Comparison of ENCODE assay signal across 16 cellular contexts in the genomic region with DNA sequence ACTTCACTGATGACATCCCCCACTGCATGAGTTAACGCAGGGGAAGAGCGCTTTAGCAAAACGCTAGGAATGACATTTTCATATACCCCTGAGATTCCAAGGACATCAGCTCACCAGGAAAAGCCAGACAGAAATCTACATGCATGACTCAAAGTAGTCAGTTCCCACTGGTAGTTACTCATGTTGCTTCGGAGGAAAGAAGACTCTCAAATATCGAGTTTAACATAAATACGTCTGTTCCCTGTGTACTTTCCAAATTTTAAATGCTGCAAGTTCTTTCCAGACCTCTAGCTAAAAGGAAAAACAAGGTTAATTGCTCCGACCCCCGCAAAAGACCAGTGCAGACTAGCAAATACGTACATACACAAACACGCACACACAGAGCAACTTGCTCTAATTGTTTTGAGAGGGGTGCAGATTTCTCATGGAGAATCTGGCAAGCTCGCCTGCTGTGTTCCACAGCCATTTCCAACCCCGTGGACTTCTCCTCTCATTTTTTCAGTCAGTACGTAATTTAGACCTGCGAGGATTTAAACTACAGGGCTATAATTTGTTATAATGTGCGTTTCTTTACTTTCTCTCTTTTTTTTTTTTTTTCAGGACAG.
DNase-seq lines count a peak whose midpoint lies in the region; FAIRE-seq and TF ChIP-seq lines count a peak whose summit lies in the region.
"Had no signal": no experiment of that assay in that cellular context is flagged by ENCODE, and none has a peak within 500 bp of the region (broad histone marks: within the 10 kb centered on the region; RNA-seq: fewer than 3 reads in every experiment).

No MANE protein-coding gene starts in this region.

- peaks cover 58% of the 10 kb centered on the region for H3K4me1 Mint-ChIP-seq in astrocyte (ENCODE audit: low read depth, unreplicated experiment)

- 55% methylated on average over 15 of the region's 15 CpGs for WGBS in hepatocyte (ENCODE audit: low lambda C conversion rate, missing lambda C conversion rate)

- H3K9ac ChIP-seq in astrocyte (ENCODE audit: low read length), result peak overlapping the region; percentile 80
- peak overlapping the region; percentile 64 for H3K9ac ChIP-seq in skeletal muscle satellite cell (ENCODE audit: low read depth, low read length)

- FAIRE-seq in G401.6 (lab: Jason Lieb, UNC) (peak; percentile 90), astrocyte (lab: Jason Lieb, UNC) (peak; percentile 80)
- FAIRE-seq: GM12891 had no signal

- H3K27me3 ChIP-seq in astrocyte (ENCODE audit: insufficient read depth, low read length) (no peaks in the 10 kb centered on the region), hepatocyte (no peaks in the 10 kb centered on the region), skeletal muscle satellite cell (ENCODE audit: control insufficient read depth, insufficient read depth, low read length) (no peaks in the 10 kb centered on the region)

- H3K4me2 ChIP-seq in astrocyte (ENCODE audit: low read length) (peak overlapping the region; percentile 82), hepatocyte (peak overlapping the region; percentile 63), skeletal muscle satellite cell (ENCODE audit: low read length) (peak overlapping the region; percentile 68)

- H4K20me1 ChIP-seq in astrocyte (ENCODE audit: insufficient read depth, low read length) (no peaks in the 10 kb centered on the region), hepatocyte (ENCODE audit: insufficient read depth, poor library complexity, severe bottlenecking) (no peaks in the 10 kb centered on the region)

- H3K36me3 ChIP-seq in astrocyte (ENCODE audit: insufficient read depth, low read length), result no peaks in the 10 kb centered on the region
- H3K36me3 ChIP-seq in hepatocyte (replicated peaks; ENCODE audit: insufficient read depth, low read depth), result no peaks in the 10 kb centered on the region
- H3K36me3 ChIP-seq in skeletal muscle satellite cell (ENCODE audit: insufficient read depth, low read length), result no peaks in the 10 kb centered on the region

- H2AFZ ChIP-seq in astrocyte (ENCODE audit: low read depth, low read length), result peak overlapping the region; percentile 49
- no peak overlapping the region for H2AFZ ChIP-seq in hepatocyte

- TF ChIP-seq CTCF in astrocyte (IDR thresholded peaks at IDR 0.05; ENCODE audit: insufficient read depth, low read depth, low read length), result no peak
- TF ChIP-seq CTCF in hepatocyte (IDR thresholded peaks at IDR 0.05; ENCODE audit: poor library complexity), result no peak

- H3K9me3 Mint-ChIP-seq in astrocyte (ENCODE audit: unreplicated experiment), result no peaks in the 10 kb centered on the region
- H3K9me3 Mint-ChIP-seq: activated CD4-positive, alpha-beta memory T cell treated with anti-CD3 and anti-CD28 coated beads for 36 hours; activated naive CD4-positive, alpha-beta T cell treated with anti-CD3 and anti-CD28 coated beads for 36 hours had no signal

- DNase-seq in astrocyte (ENCODE audit: low read depth) (peak; percentile 92), hepatocyte (ENCODE audit: low spot score) (peak; percentile 46), RKO (ENCODE audit: low spot score) (no peak), SW480 (ENCODE audit: low spot score) (no peak), ecto neural progenitor cell (ENCODE audit: low spot score) (no peak), T-helper 1 cell (no peak)
- DNase-seq: activated CD4-positive, alpha-beta memory T cell treated with anti-CD3 and anti-CD28 coated beads for 36 hours; activated naive CD4-positive, alpha-beta T cell treated with anti-CD3 and anti-CD28 coated beads for 36 hours; effector memory CD4-positive, alpha-beta T cell; NCI-H1694; NK-92 treated with Interleukin-12 subunit alpha and Interleukin-12 subunit beta, amount 100 ng/mL, for 24 hours; stimulated activated naive CD4-positive, alpha-beta T cell had no signal

- H3K27ac Mint-ChIP-seq in astrocyte (ENCODE audit: unreplicated experiment), result peak overlapping the region; percentile 100
- H3K27ac Mint-ChIP-seq: activated CD4-positive, alpha-beta memory T cell treated with anti-CD3 and anti-CD28 coated beads for 36 hours; activated naive CD4-positive, alpha-beta T cell treated with anti-CD3 and anti-CD28 coated beads for 36 hours had no signal

- H3K36me3 Mint-ChIP-seq in astrocyte (ENCODE audit: low read depth, unreplicated experiment), result no peaks in the 10 kb centered on the region
- H3K36me3 Mint-ChIP-seq: activated CD4-positive, alpha-beta memory T cell treated with anti-CD3 and anti-CD28 coated beads for 36 hours had no signal

- H3K27me3 Mint-ChIP-seq in astrocyte (ENCODE audit: low read depth, unreplicated experiment), result no peaks in the 10 kb centered on the region

- H3K9me2 ChIP-seq in hepatocyte (replicated peaks; ENCODE audit: insufficient read depth), result no peaks in the 10 kb centered on the region

- H3K4me1 ChIP-seq in astrocyte (ENCODE audit: insufficient read depth, low read length), result peaks cover 58% of the 10 kb centered on the region
- peaks cover 46% of the 10 kb centered on the region for H3K4me1 ChIP-seq in hepatocyte (ENCODE audit: insufficient read depth)
- peaks cover 53% of the 10 kb centered on the region for H3K4me1 ChIP-seq in skeletal muscle satellite cell (ENCODE audit: control insufficient read depth, insufficient read depth, low read length)

- no peak overlapping the region for H3K4me3 Mint-ChIP-seq in astrocyte (ENCODE audit: unreplicated experiment)
- H3K4me3 Mint-ChIP-seq: activated CD4-positive, alpha-beta memory T cell treated with anti-CD3 and anti-CD28 coated beads for 36 hours; activated naive CD4-positive, alpha-beta T cell treated with anti-CD3 and anti-CD28 coated beads for 36 hours; neural crest cell had no signal

- H3K27ac ChIP-seq in astrocyte (ENCODE audit: low read depth, low read length) (peak overlapping the region; percentile 97), hepatocyte (peak overlapping the region; percentile 73)

- H3K9me3 ChIP-seq in astrocyte (ENCODE audit: insufficient read depth, low read depth, low read length) (no peaks in the 10 kb centered on the region), hepatocyte (ENCODE audit: low read depth) (no peaks in the 10 kb centered on the region), skeletal muscle satellite cell (replicated peaks; ENCODE audit: low read length) (no peaks in the 10 kb centered on the region)

- H3K4me3 ChIP-seq in astrocyte (ENCODE audit: insufficient read depth, low read depth, low read length), result peak overlapping the region; percentile 24
- H3K4me3 ChIP-seq in hepatocyte, result no peak overlapping the region
- H3K4me3 ChIP-seq in skeletal muscle satellite cell (ENCODE audit: low read length), result peak overlapping the region; percentile 33

- no peaks in the 10 kb centered on the region for H3K79me2 ChIP-seq in astrocyte (ENCODE audit: insufficient read depth, low read length)
- H3K79me2 ChIP-seq in hepatocyte, result no peaks in the 10 kb centered on the region

Comparison
In these comparisons a context has a peak if more than half of its experiments do, and no peak if none do; other contexts are left out.
1. DNase-seq: peak in astrocyte (single experiment) and hepatocyte (single experiment); none in RKO (single experiment), SW480 (single experiment), ecto neural progenitor cell (single experiment) and T-helper 1 cell (0 of 5).
2. Peak in every context shown above with its lines, with median percentiles within 50 percentile points of each other: H3K4me2 ChIP-seq.